In the genomic region with DNA sequence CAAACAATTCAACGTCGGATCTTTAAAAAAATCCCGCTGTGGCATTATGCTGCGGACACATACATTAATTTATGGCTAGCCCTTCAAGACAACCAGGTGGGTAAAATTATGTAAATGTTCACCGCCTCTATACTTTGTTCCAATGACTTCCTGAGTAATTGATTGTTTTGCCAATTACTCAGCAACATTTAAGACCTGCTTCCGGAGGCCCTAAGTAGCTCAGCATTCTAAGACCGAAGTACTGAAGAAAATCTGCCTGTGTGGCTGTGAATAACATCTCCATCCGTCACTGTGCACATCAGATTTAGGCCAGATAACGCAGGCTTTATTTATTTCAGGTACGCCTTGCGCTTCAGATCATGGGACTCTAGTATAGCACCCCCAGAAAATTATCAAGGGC, we compare ENCODE assay signal across 1 cellular context.
A peak's percentile ranks its signal among the peaks of the same experiment; 100 is the strongest.
TF ChIP-seq lines count a peak whose summit lies in the region.

No MANE protein-coding gene starts in this region.

TF ChIP-seq in K562, 482 proteins besides CTCF, POLR2A, EP300 and RAD21:
- no peak for TF ChIP-seq ZNF354B (CRISPR knock-in tag; IDR thresholded peaks at IDR 0.05)
- TF ChIP-seq ZNF551 (CRISPR knock-in tag; IDR thresholded peaks at IDR 0.05): no peak
- no peak for TF ChIP-seq ELF4 (CRISPR knock-in tag; IDR thresholded peaks at IDR 0.05)
- 0 out of 2 replicates have a peak, but pooled peaks have one; percentile 27 for TF ChIP-seq ETV1 (tag; conservative IDR thresholded peaks at IDR 0.05; ENCODE audit: low read depth)
- TF ChIP-seq JUN (IDR thresholded peaks at IDR 0.05; ENCODE audit: borderline replicate concordance, low read depth, low read length): no peak
- TF ChIP-seq JUN (CRISPR knock-in tag; IDR thresholded peaks at IDR 0.05; ENCODE audit: borderline replicate concordance): no peak
- TF ChIP-seq NFE2 (IDR thresholded peaks at IDR 0.05; ENCODE audit: low read depth): peak; percentile 68
- TF ChIP-seq ZNF79 (CRISPR knock-in tag; IDR thresholded peaks at IDR 0.05; ENCODE audit: low read depth): no peak
- no peak for TF ChIP-seq TRIM24 (IDR thresholded peaks at IDR 0.05)
- TF ChIP-seq, protein P1, sequence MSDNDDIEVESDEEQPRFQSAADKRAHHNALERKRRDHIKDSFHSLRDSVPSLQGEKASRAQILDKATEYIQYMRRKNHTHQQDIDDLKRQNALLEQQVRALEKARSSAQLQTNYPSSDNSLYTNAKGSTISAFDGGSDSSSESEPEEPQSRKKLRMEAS (CRISPR knock-in tag; IDR thresholded peaks at IDR 0.05): no peak
- TF ChIP-seq NCOR1 (IDR thresholded peaks at IDR 0.05): no peak
- TF ChIP-seq, protein P2, sequence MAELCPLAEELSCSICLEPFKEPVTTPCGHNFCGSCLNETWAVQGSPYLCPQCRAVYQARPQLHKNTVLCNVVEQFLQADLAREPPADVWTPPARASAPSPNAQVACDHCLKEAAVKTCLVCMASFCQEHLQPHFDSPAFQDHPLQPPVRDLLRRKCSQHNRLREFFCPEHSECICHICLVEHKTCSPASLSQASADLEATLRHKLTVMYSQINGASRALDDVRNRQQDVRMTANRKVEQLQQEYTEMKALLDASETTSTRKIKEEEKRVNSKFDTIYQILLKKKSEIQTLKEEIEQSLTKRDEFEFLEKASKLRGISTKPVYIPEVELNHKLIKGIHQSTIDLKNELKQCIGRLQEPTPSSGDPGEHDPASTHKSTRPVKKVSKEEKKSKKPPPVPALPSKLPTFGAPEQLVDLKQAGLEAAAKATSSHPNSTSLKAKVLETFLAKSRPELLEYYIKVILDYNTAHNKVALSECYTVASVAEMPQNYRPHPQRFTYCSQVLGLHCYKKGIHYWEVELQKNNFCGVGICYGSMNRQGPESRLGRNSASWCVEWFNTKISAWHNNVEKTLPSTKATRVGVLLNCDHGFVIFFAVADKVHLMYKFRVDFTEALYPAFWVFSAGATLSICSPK (IDR thresholded peaks at IDR 0.05; ENCODE audit: borderline replicate concordance): no peak
- TF ChIP-seq POLR3A (IDR thresholded peaks at IDR 0.05; ENCODE audit: borderline replicate concordance, extremely low read depth, insufficient read depth, insufficient read length): no peak
- TF ChIP-seq ZNF778 (CRISPR knock-in tag; IDR thresholded peaks at IDR 0.05): no peak
- no peak for TF ChIP-seq CREBBP (IDR thresholded peaks at IDR 0.05; ENCODE audit: low read depth, low read length)
- TF ChIP-seq SREBF2 (CRISPR knock-in tag; IDR thresholded peaks at IDR 0.05): no peak
- TF ChIP-seq MCM5 (IDR thresholded peaks at IDR 0.05; ENCODE audit: low read depth): no peak
- TF ChIP-seq ZNF311 (CRISPR knock-in tag; IDR thresholded peaks at IDR 0.05): no peak
- TF ChIP-seq ZBTB8A (IDR thresholded peaks at IDR 0.05; ENCODE audit: partially characterized antibody): no peak
- peak; percentile 8; the same call in 1 of the 2 replicates for TF ChIP-seq ZNF316 (IDR thresholded peaks at IDR 0.05)
- TF ChIP-seq ZNF212 (CRISPR knock-in tag; IDR thresholded peaks at IDR 0.05): no peak
- no peak for TF ChIP-seq NFE2L1 (tag; IDR thresholded peaks at IDR 0.05; ENCODE audit: borderline replicate concordance, low read depth)
- TF ChIP-seq, protein P3, sequence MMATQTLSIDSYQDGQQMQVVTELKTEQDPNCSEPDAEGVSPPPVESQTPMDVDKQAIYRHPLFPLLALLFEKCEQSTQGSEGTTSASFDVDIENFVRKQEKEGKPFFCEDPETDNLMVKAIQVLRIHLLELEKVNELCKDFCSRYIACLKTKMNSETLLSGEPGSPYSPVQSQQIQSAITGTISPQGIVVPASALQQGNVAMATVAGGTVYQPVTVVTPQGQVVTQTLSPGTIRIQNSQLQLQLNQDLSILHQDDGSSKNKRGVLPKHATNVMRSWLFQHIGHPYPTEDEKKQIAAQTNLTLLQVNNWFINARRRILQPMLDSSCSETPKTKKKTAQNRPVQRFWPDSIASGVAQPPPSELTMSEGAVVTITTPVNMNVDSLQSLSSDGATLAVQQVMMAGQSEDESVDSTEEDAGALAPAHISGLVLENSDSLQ (IDR thresholded peaks at IDR 0.05): 0 out of 2 replicates have a peak, but pooled peaks have one; percentile 11
- no peak for TF ChIP-seq HNRNPH1 (optimal IDR thresholded peaks at IDR 0.05; ENCODE audit: low read depth, low read length)
- TF ChIP-seq, protein P4, sequence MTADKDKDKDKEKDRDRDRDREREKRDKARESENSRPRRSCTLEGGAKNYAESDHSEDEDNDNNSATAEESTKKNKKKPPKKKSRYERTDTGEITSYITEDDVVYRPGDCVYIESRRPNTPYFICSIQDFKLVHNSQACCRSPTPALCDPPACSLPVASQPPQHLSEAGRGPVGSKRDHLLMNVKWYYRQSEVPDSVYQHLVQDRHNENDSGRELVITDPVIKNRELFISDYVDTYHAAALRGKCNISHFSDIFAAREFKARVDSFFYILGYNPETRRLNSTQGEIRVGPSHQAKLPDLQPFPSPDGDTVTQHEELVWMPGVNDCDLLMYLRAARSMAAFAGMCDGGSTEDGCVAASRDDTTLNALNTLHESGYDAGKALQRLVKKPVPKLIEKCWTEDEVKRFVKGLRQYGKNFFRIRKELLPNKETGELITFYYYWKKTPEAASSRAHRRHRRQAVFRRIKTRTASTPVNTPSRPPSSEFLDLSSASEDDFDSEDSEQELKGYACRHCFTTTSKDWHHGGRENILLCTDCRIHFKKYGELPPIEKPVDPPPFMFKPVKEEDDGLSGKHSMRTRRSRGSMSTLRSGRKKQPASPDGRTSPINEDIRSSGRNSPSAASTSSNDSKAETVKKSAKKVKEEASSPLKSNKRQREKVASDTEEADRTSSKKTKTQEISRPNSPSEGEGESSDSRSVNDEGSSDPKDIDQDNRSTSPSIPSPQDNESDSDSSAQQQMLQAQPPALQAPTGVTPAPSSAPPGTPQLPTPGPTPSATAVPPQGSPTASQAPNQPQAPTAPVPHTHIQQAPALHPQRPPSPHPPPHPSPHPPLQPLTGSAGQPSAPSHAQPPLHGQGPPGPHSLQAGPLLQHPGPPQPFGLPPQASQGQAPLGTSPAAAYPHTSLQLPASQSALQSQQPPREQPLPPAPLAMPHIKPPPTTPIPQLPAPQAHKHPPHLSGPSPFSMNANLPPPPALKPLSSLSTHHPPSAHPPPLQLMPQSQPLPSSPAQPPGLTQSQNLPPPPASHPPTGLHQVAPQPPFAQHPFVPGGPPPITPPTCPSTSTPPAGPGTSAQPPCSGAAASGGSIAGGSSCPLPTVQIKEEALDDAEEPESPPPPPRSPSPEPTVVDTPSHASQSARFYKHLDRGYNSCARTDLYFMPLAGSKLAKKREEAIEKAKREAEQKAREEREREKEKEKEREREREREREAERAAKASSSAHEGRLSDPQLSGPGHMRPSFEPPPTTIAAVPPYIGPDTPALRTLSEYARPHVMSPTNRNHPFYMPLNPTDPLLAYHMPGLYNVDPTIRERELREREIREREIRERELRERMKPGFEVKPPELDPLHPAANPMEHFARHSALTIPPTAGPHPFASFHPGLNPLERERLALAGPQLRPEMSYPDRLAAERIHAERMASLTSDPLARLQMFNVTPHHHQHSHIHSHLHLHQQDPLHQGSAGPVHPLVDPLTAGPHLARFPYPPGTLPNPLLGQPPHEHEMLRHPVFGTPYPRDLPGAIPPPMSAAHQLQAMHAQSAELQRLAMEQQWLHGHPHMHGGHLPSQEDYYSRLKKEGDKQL (CRISPR knock-in tag; IDR thresholded peaks at IDR 0.05; ENCODE audit: borderline replicate concordance): no peak
- TF ChIP-seq, protein P5, sequence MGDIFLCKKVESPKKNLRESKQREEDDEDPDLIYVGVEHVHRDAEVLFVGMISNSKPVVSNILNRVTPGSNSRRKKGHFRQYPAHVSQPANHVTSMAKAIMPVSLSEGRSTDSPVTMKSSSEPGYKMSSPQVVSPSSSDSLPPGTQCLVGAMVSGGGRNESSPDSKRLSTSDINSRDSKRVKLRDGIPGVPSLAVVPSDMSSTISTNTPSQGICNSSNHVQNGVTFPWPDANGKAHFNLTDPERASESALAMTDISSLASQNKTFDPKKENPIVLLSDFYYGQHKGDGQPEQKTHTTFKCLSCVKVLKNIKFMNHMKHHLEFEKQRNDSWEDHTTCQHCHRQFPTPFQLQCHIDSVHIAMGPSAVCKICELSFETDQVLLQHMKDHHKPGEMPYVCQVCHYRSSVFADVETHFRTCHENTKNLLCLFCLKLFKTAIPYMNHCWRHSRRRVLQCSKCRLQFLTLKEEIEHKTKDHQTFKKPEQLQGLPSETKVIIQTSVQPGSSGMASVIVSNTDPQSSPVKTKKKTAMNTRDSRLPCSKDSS (IDR thresholded peaks at IDR 0.05; ENCODE audit: low read depth, partially characterized antibody): no peak
- no peak for TF ChIP-seq COPS2 (conservative IDR thresholded peaks at IDR 0.05)
- no peak for TF ChIP-seq KDM4B (IDR thresholded peaks at IDR 0.05; ENCODE audit: borderline replicate concordance in 2 of 2, low read depth in 1 of 2)
- TF ChIP-seq PCBP2 (IDR thresholded peaks at IDR 0.05; ENCODE audit: low read depth, low read length, poor library complexity, severe bottlenecking): no peak
- TF ChIP-seq RFX5 (IDR thresholded peaks at IDR 0.05; ENCODE audit: low read depth, low read length): no peak
- no peak for TF ChIP-seq CHCHD3 (CRISPR knock-in tag; IDR thresholded peaks at IDR 0.05)
- TF ChIP-seq, protein P6, sequence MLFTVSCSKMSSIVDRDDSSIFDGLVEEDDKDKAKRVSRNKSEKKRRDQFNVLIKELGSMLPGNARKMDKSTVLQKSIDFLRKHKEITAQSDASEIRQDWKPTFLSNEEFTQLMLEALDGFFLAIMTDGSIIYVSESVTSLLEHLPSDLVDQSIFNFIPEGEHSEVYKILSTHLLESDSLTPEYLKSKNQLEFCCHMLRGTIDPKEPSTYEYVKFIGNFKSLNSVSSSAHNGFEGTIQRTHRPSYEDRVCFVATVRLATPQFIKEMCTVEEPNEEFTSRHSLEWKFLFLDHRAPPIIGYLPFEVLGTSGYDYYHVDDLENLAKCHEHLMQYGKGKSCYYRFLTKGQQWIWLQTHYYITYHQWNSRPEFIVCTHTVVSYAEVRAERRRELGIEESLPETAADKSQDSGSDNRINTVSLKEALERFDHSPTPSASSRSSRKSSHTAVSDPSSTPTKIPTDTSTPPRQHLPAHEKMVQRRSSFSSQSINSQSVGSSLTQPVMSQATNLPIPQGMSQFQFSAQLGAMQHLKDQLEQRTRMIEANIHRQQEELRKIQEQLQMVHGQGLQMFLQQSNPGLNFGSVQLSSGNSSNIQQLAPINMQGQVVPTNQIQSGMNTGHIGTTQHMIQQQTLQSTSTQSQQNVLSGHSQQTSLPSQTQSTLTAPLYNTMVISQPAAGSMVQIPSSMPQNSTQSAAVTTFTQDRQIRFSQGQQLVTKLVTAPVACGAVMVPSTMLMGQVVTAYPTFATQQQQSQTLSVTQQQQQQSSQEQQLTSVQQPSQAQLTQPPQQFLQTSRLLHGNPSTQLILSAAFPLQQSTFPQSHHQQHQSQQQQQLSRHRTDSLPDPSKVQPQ (CRISPR knock-in tag; IDR thresholded peaks at IDR 0.05; ENCODE audit: borderline replicate concordance): no peak
- TF ChIP-seq PHTF2 (CRISPR knock-in tag; IDR thresholded peaks at IDR 0.05): no peak
- peak; percentile 58 for TF ChIP-seq MEIS2 (IDR thresholded peaks at IDR 0.05; ENCODE audit: partially characterized antibody)
- TF ChIP-seq, protein P7, sequence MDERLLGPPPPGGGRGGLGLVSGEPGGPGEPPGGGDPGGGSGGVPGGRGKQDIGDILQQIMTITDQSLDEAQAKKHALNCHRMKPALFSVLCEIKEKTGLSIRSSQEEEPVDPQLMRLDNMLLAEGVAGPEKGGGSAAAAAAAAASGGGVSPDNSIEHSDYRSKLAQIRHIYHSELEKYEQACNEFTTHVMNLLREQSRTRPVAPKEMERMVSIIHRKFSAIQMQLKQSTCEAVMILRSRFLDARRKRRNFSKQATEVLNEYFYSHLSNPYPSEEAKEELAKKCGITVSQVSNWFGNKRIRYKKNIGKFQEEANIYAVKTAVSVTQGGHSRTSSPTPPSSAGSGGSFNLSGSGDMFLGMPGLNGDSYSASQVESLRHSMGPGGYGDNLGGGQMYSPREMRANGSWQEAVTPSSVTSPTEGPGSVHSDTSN (CRISPR knock-in tag; IDR thresholded peaks at IDR 0.05; ENCODE audit: low read depth): no peak
- TF ChIP-seq, protein P7 (tag; conservative IDR thresholded peaks at IDR 0.05; ENCODE audit: low read depth): peak; percentile 41; the same call in 1 of the 2 replicates
